8 cellular contexts compared by ENCODE assay signal in genomic region chr9:125829743-125830142, GRCh38.
DNase-seq lines count a peak whose midpoint lies in the region; ATAC-seq and TF ChIP-seq lines count a peak whose summit lies in the region.

No MANE protein-coding gene starts in this region.

- peak overlapping the region in 4 of 7 donors; percentile 20 to 90 (median 47) for H3K27ac Mint-ChIP-seq in CD14-positive monocyte
- peak overlapping the region; percentile 88 for H3K27ac Mint-ChIP-seq in activated B cell treated with CpG ODN at 0.5 μM for 24 hours

- H3K9me3 ChIP-seq in duodenal mucosa (ENCODE audit: control insufficient read depth in 1 of 2, low read length in 2 of 2) (no peaks in the 10 kb centered on the region), neural cell (ENCODE audit: low read length) (no peaks in the 10 kb centered on the region)

- H3K9me3 Mint-ChIP-seq in CD14-positive monocyte (no peaks in the 10 kb centered on the region), activated B cell treated with CpG ODN at 0.5 μM for 24 hours (no peaks in the 10 kb centered on the region)

- H3K9me2 ChIP-seq in neural cell (ENCODE audit: insufficient read depth, low read length) = no peaks in the 10 kb centered on the region

- H3K4me3 Mint-ChIP-seq in CD14-positive monocyte (peak overlapping the region; percentile 84 to 91), activated B cell treated with CpG ODN at 0.5 μM for 24 hours (peak overlapping the region; percentile 85)

- no peak for TF ChIP-seq RAD21 in neural cell (conservative IDR thresholded peaks at IDR 0.05)

- TF ChIP-seq CTCF in CD14-positive monocyte (IDR thresholded peaks at IDR 0.05) (no peak), activated B cell treated with CpG ODN at 0.5 μM for 24 hours (IDR thresholded peaks at IDR 0.05) (no peak), neural cell (IDR thresholded peaks at IDR 0.05; ENCODE audit: poor library complexity, severe bottlenecking) (no peak)

- no peaks in the 10 kb centered on the region for H3K36me3 ChIP-seq in duodenal mucosa (ENCODE audit: control insufficient read depth in 1 of 2, insufficient read depth in 2 of 2, low read length in 2 of 2)
- H3K36me3 ChIP-seq in neural cell (ENCODE audit: insufficient read depth, low read length) = no peaks in the 10 kb centered on the region
- H3K36me3 ChIP-seq in urinary bladder (ENCODE audit: insufficient read depth) = no peaks in the 10 kb centered on the region

- H3K4me1 ChIP-seq in duodenal mucosa (ENCODE audit: control insufficient read depth in 1 of 2, insufficient read depth in 2 of 2, low read length in 2 of 2) = peaks cover 0 to 6% of the 10 kb centered on the region in 2 donors
- H3K4me1 ChIP-seq in urinary bladder (ENCODE audit: insufficient read depth) = no peaks in the 10 kb centered on the region

- DNase-seq in CD14-positive monocyte (ENCODE audit: low spot score) (peak; percentile 47), activated B cell treated with CpG ODN at 0.5 μM for 24 hours (peak; percentile 20), NCI-H1092 treated with DMSO at 0.1 percent for 48 hours (lab: John Stamatoyannopoulos, UW) (no peak), mesenteric fat pad (ENCODE audit: low spot score) (no peak)

- intact Hi-C loops in CD14-positive monocyte (cut with micrococcal nuclease) (no loop called here), activated B cell treated with CpG ODN at 0.5 μM for 24 hours (cut with micrococcal nuclease) (loop anchor here (1.0 to 10.0 kb wide), 4 partner anchors 8 to 275 kb away; partner anchors contain the start of gene PBX3)

- H3K36me3 Mint-ChIP-seq in CD14-positive monocyte = peaks cover 0 to 2% of the 10 kb centered on the region in 2 donors
- no peaks in the 10 kb centered on the region for H3K36me3 Mint-ChIP-seq in activated B cell treated with CpG ODN at 0.5 μM for 24 hours (ENCODE audit: low read depth)

- peaks cover 4% of the 10 kb centered on the region for H3F3A ChIP-seq in neural cell (ENCODE audit: insufficient read depth, low read length, poor library complexity, severe bottlenecking)

- no peak overlapping the region for H2AFZ ChIP-seq in neural cell (ENCODE audit: low read depth, low read length)

- H3K4me2 ChIP-seq in neural cell (ENCODE audit: low read length) = no peak overlapping the region

- ATAC-seq in HG02642 (IDR thresholded peaks at IDR 0.05; ENCODE audit: poor library complexity, unreplicated experiment) (peak; percentile 56), activated B cell treated with CpG ODN at 0.5 μM for 24 hours (ENCODE audit: low read depth) (peak; percentile 95)

- POLR2A ChIA-PET in activated B cell treated with CpG ODN at 0.5 μM for 24 hours (lab: Charles Lee) = interaction anchor here (0.8 to 3.3 kb wide), 9 partner anchors 8 to 179 kb away, joined by 3 to 21 read pairs (median 5); partner anchors contain the start of genes MAPKAP1 and PBX3

- H3K4me1 Mint-ChIP-seq in CD14-positive monocyte (peaks cover 17% of the 10 kb centered on the region), activated B cell treated with CpG ODN at 0.5 μM for 24 hours (peaks cover 30% of the 10 kb centered on the region)

- peak; percentile 67 for TF ChIP-seq EP300 in neural cell (conservative IDR thresholded peaks at IDR 0.05; ENCODE audit: poor library complexity, severe bottlenecking)

- peak overlapping the region; percentile 74 to 78 for H3K4me3 ChIP-seq in duodenal mucosa (ENCODE audit: low read depth in 1 of 2, low read length in 2 of 2)
- H3K4me3 ChIP-seq in neural cell (ENCODE audit: low read length) = peak overlapping the region; percentile 17
- H3K4me3 ChIP-seq in urinary bladder (ENCODE audit: low read depth, low read length) = peak overlapping the region; percentile 37

- H3K27ac ChIP-seq in duodenal mucosa (ENCODE audit: low read depth, low read length) (no peak overlapping the region), neural cell (ENCODE audit: low read length) (peak overlapping the region; percentile 26), urinary bladder (ENCODE audit: low read depth) (no peak overlapping the region)

- H3K27me3 Mint-ChIP-seq in CD14-positive monocyte (ENCODE audit: low read depth in 3 of 3) (no peaks in the 10 kb centered on the region), activated B cell treated with CpG ODN at 0.5 μM for 24 hours (no peaks in the 10 kb centered on the region)

- peaks cover 94% of the 10 kb centered on the region for H3K79me2 ChIP-seq in neural cell (replicated peaks; ENCODE audit: insufficient read depth, low read length)

- H3K9ac ChIP-seq in duodenal mucosa (ENCODE audit: low read depth in 1 of 2, low read length in 2 of 2) = peak overlapping the region; percentile 28 to 59
- H3K9ac ChIP-seq in neural cell (ENCODE audit: low read length) = no peak overlapping the region

- 43% methylated on average over 7 of the region's 7 CpGs for WGBS in urinary bladder

- no peaks in the 10 kb centered on the region for H3K27me3 ChIP-seq in duodenal mucosa (ENCODE audit: control insufficient read depth in 1 of 2, insufficient read depth in 2 of 2, low read length in 2 of 2)
- H3K27me3 ChIP-seq in neural cell (ENCODE audit: insufficient read depth, low read depth, low read length) = no peaks in the 10 kb centered on the region

- CTCF ChIA-PET in activated B cell treated with CpG ODN at 0.5 μM for 24 hours (lab: Charles Lee) = interaction anchor here (1.0 to 1.3 kb wide), 3 partner anchors 9 to 271 kb away, joined by 3 read pairs; no protein-coding TSS in a partner anchor

- peaks cover 6% of the 10 kb centered on the region for H4K20me1 ChIP-seq in neural cell (ENCODE audit: insufficient read depth)

TF ChIP-seq in neural cell, 6 proteins besides CTCF, POLR2A, EP300 and RAD21:
- TF ChIP-seq EZH2 (IDR thresholded peaks at IDR 0.05; ENCODE audit: borderline replicate concordance, insufficient read depth, low read length, poor library complexity, severe bottlenecking) = no peak
- no peak for TF ChIP-seq TAF1 (IDR thresholded peaks at IDR 0.05; ENCODE audit: low read depth)
- TF ChIP-seq POLR2AphosphoS5 (IDR thresholded peaks at IDR 0.05) = peak; percentile 57

Comparison
In these comparisons a context has a peak if more than half of its experiments do, and no peak if none do; other contexts are left out.
1. DNase-seq: peak in CD14-positive monocyte (single experiment) and activated B cell treated with CpG ODN at 0.5 μM for 24 hours (single experiment); none in NCI-H1092 treated with DMSO at 0.1 percent for 48 hours (single experiment) and mesenteric fat pad (single experiment).
2. H3K4me3 ChIP-seq: peak in every context shown above with its lines; median percentile 76 in duodenal mucosa; 37 in urinary bladder; 17 in neural cell.